Comparison of ENCODE assay signal across 17 cellular contexts in the genomic region with DNA sequence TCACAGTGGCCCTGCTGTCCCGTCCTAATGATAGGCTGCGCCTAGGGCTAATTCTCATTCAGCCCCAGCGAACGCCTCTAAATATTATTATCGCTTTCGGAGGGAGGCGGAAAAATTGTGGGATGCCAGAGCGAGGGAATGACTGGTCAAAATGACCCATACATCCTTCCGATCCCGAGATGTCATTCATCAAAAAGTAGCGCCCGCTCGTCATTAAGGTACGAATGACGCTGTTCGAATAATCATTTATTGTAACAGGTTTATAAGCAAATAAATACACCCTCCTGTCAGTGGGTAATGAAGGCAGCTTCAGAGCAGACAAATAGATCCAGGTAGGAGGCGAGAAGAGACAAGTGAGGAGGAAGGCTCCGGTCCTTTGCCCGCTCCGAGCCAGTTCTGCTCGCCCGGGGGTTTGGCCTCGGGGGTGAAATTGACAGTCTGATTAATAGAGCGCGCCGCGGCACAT. TPM values are rescaled to one million over a fixed set of nuclear protein-coding genes. Genes with fewer than 3 reads are reported as not detected.
DNase-seq lines count a peak whose midpoint lies in the region; ATAC-seq and TF ChIP-seq lines count a peak whose summit lies in the region.
"Had no signal": no experiment of that assay in that cellular context is flagged by ENCODE, and none has a peak within 500 bp of the region (broad histone marks: within the 10 kb centered on the region; RNA-seq: fewer than 3 reads in every experiment).

A gene (minus strand): TSS at position 167 of the 466 bp plus-strand sequence. CDS start 186 bp downstream, outside the sequence.

- H3K27me3 ChIP-seq in A673 (replicated peaks; ENCODE audit: insufficient read depth, low read depth, low read length, poor library complexity) (peaks cover 65% of the 10 kb centered on the region), Caco-2 (replicated peaks; ENCODE audit: control insufficient read depth, insufficient read depth, low read length) (peaks cover 21% of the 10 kb centered on the region)

- TF ChIP-seq CTCF in A673 (conservative IDR thresholded peaks at IDR 0.05; ENCODE audit: low read depth, low read length) (no peak), Caco-2 (IDR thresholded peaks at IDR 0.05; ENCODE audit: insufficient read depth in 1 of 2, low read depth in 1 of 2, low read length in 1 of 2, severe bottlenecking in 1 of 2, unreplicated experiment in 1 of 2) (no peak), natural killer cell (IDR thresholded peaks at IDR 0.05) (no peak)

- H3K4me3 Mint-ChIP-seq in Caco-2 (ENCODE audit: unreplicated experiment) (peak within 1 kb of the TSS; percentile 64), natural killer cell (peak within 1 kb of the TSS; percentile 63)
- H3K4me3 Mint-ChIP-seq in activated CD8-positive, alpha-beta T cell treated with anti-CD3 and anti-CD28 coated beads, Interleukin-2, amount 10 ng/mL, durations not matched to agents 7 days and 5 days = peak within 1 kb of the TSS; percentile 42
- H3K4me3 Mint-ChIP-seq: stimulated activated memory B cell treated with anti-CD40 and anti-IgM and Interleukin-4, amounts not matched to agents 10 μg/mL and 1 μg/mL and 100 μg/mL, for 72 hours had no signal

- intact Hi-C loops in A673 (cut with micrococcal nuclease; ENCODE audit: unreplicated experiment) = loop anchor here (2.0 to 5.0 kb wide), 3 partner anchors 82 to 972 kb away; a partner anchor contains a TSS
- intact Hi-C loops in Caco-2 (cut with micrococcal nuclease; ENCODE audit: unreplicated experiment) = loop anchor here (2.0 to 10.0 kb wide), 2 partner anchors 119 to 199 kb away; no protein-coding TSS in a partner anchor
- intact Hi-C loops in natural killer cell (cut with micrococcal nuclease) = loop anchor here (5.0 kb wide), 1 partner anchor 1752 kb away; a partner anchor contains a TSS

- H3K36me3 ChIP-seq in A673 (ENCODE audit: insufficient read depth, low read length, poor library complexity, severe bottlenecking) (no peaks in the 10 kb centered on the region), Caco-2 (ENCODE audit: control insufficient read depth, insufficient read depth, low read length) (no peaks in the 10 kb centered on the region)
- H3K36me3 ChIP-seq: ascending aorta, left ventricle myocardium inferior, pancreas had no signal

- H3K36me3 Mint-ChIP-seq in Caco-2 (ENCODE audit: insufficient read depth, unreplicated experiment) = peaks cover 5% of the 10 kb centered on the region
- H3K36me3 Mint-ChIP-seq in activated CD8-positive, alpha-beta T cell treated with anti-CD3 and anti-CD28 coated beads, Interleukin-2, amount 10 ng/mL, durations not matched to agents 7 days and 5 days (ENCODE audit: low read depth) = peaks cover 23% of the 10 kb centered on the region
- peaks cover 25% of the 10 kb centered on the region for H3K36me3 Mint-ChIP-seq in natural killer cell
- H3K36me3 Mint-ChIP-seq: stimulated activated memory B cell treated with anti-CD40 and anti-IgM and Interleukin-4, amounts not matched to agents 10 μg/mL and 1 μg/mL and 100 μg/mL, for 72 hours had no signal

- H3K4me3 ChIP-seq in A673 (ENCODE audit: low read depth, low read length, poor library complexity, severe bottlenecking) (peak within 1 kb of the TSS; percentile 45), Caco-2 (ENCODE audit: low read depth, low read length) (0 out of 2 replicates have a peak within 1 kb of the TSS, but pooled peaks have one; percentile 1)
- H3K4me3 ChIP-seq: ascending aorta, left ventricle myocardium inferior, pancreas had no signal

- no peaks in the 10 kb centered on the region for H3K9me3 ChIP-seq in A673 (ENCODE audit: low read depth, low read length, poor library complexity, severe bottlenecking)
- peaks cover 15% of the 10 kb centered on the region for H3K9me3 ChIP-seq in Caco-2
- H3K9me3 ChIP-seq: ascending aorta, pancreas had no signal

- H3K27me3 Mint-ChIP-seq in Caco-2 (ENCODE audit: insufficient read depth, unreplicated experiment) (peaks cover 58% of the 10 kb centered on the region), natural killer cell (ENCODE audit: low read depth in 2 of 2) (peaks cover 73 to 76% of the 10 kb centered on the region in 2 donors)
- H3K27me3 Mint-ChIP-seq in activated CD8-positive, alpha-beta T cell treated with anti-CD3 and anti-CD28 coated beads, Interleukin-2, amount 10 ng/mL, durations not matched to agents 7 days and 5 days (ENCODE audit: low read depth) = peaks cover 83% of the 10 kb centered on the region

- no peak for ATAC-seq in activated CD8-positive, alpha-beta T cell treated with anti-CD3 and anti-CD28 coated beads, Interleukin-2, amount 10 ng/mL, durations not matched to agents 7 days and 5 days
- ATAC-seq in natural killer cell (no peak), left lobe of liver (no peak), HG02973 (IDR thresholded peaks at IDR 0.05; ENCODE audit: unreplicated experiment) (no peak)
- ATAC-seq: pancreas; stimulated activated memory B cell treated with anti-CD40 and anti-IgM and Interleukin-4, amounts not matched to agents 10 μg/mL and 1 μg/mL and 100 μg/mL, for 72 hours had no signal

- DNase-seq in A673 (ENCODE audit: low spot score) (no peak), Caco-2 (no peak), natural killer cell (no peak), left lobe of liver (ENCODE audit: low spot score) (no peak), kidney tubule cell (ENCODE audit: low spot score) (no peak)
- DNase-seq in activated CD8-positive, alpha-beta T cell treated with anti-CD3 and anti-CD28 coated beads, Interleukin-2, amount 10 ng/mL, durations not matched to agents 7 days and 5 days = no peak
- DNase-seq in central memory CD4-positive, alpha-beta T cell = no peak
- DNase-seq: left ventricle myocardium inferior, NCI-H2171 treated with DMSO at 0.1 percent for 48 hours had no signal

- H3K4me1 ChIP-seq in A673 (ENCODE audit: insufficient read depth, low read length, poor library complexity, severe bottlenecking) (peaks cover 31% of the 10 kb centered on the region), Caco-2 (peaks cover 19% of the 10 kb centered on the region; the same call in 1 of the 2 replicates)
- H3K4me1 ChIP-seq: ascending aorta had no signal

- H3K4me1 Mint-ChIP-seq in Caco-2 (ENCODE audit: low read depth, unreplicated experiment) = peaks cover 19% of the 10 kb centered on the region
- H3K4me1 Mint-ChIP-seq in activated CD8-positive, alpha-beta T cell treated with anti-CD3 and anti-CD28 coated beads, Interleukin-2, amount 10 ng/mL, durations not matched to agents 7 days and 5 days (ENCODE audit: low read depth) = peaks cover 19% of the 10 kb centered on the region
- peaks cover 16 to 25% of the 10 kb centered on the region in 2 donors for H3K4me1 Mint-ChIP-seq in natural killer cell

- POLR2A ChIA-PET in A673 (lab: Charles Lee; ENCODE audit: low non-redundant PET) (no interaction called here), Caco-2 (lab: Charles Lee) (no interaction called here)
- POLR2A ChIA-PET in activated CD8-positive, alpha-beta T cell treated with anti-CD3 and anti-CD28 coated beads, Interleukin-2, amount 10 ng/mL, durations not matched to agents 7 days and 5 days (lab: Charles Lee) = no interaction called here

- no peak within 1 kb of the TSS for H3K27ac ChIP-seq in A673 (ENCODE audit: low read depth, low read length, poor library complexity, severe bottlenecking)
- H3K27ac ChIP-seq: ascending aorta, C4-2B, left ventricle myocardium inferior, pancreas had no signal

- CTCF ChIA-PET in A673 (lab: Charles Lee) (interaction anchor here (0.5 to 0.6 kb wide), 2 partner anchors 149 to 710 kb away, joined by 3 to 6 read pairs; no protein-coding TSS in a partner anchor), Caco-2 (lab: Charles Lee) (no interaction called here)
- CTCF ChIA-PET in activated CD8-positive, alpha-beta T cell treated with anti-CD3 and anti-CD28 coated beads, Interleukin-2, amount 10 ng/mL, durations not matched to agents 7 days and 5 days (lab: Charles Lee) = no interaction called here

- no TSS peak for BruUV-seq in A673 (replicated peaks; lab: Mats Ljungman, UMichigan)
- BruUV-seq in Caco-2 (replicated peaks; lab: Mats Ljungman, UMichigan) = no TSS peak

- H3K27ac Mint-ChIP-seq in Caco-2 (ENCODE audit: unreplicated experiment) = no peak within 1 kb of the TSS
- H3K27ac Mint-ChIP-seq in activated CD8-positive, alpha-beta T cell treated with anti-CD3 and anti-CD28 coated beads, Interleukin-2, amount 10 ng/mL, durations not matched to agents 7 days and 5 days = peak within 1 kb of the TSS; percentile 69
- peak within 1 kb of the TSS; percentile 22 to 78 for H3K27ac Mint-ChIP-seq in natural killer cell
- H3K27ac Mint-ChIP-seq: stimulated activated memory B cell treated with anti-CD40 and anti-IgM and Interleukin-4, amounts not matched to agents 10 μg/mL and 1 μg/mL and 100 μg/mL, for 72 hours had no signal

- H3K9me3 Mint-ChIP-seq in Caco-2 (ENCODE audit: unreplicated experiment) (no peaks in the 10 kb centered on the region), natural killer cell (peaks cover 5 to 8% of the 10 kb centered on the region in 2 donors)
- peaks cover 7% of the 10 kb centered on the region for H3K9me3 Mint-ChIP-seq in activated CD8-positive, alpha-beta T cell treated with anti-CD3 and anti-CD28 coated beads, Interleukin-2, amount 10 ng/mL, durations not matched to agents 7 days and 5 days (ENCODE audit: insufficient read depth)

RNA-seq across cellular contexts. Expression of the gene that starts here (rescaled TPM):
- total RNA-seq in A673 (2021) (0.41 and 0.70 TPM in 2 replicates), Caco-2 (2022) (0.07 TPM in 1 of 2 replicates, not detected in the other), natural killer cell (not detected), left lobe of liver (not detected)
- not detected for total RNA-seq in activated CD8-positive, alpha-beta T cell treated with anti-CD3 and anti-CD28 coated beads, Interleukin-2, amount 10 ng/mL, durations not matched to agents 7 days and 5 days
- total RNA-seq: ascending aorta; glomerular endothelial cell; left ventricle myocardium inferior; M059J; pancreas; T-helper 1 cell treated with Interleukin-12 subunit alpha and Interleukin-12 subunit beta and Interleukin-4 antibody, amounts not matched to agents 30 ng/mL and 1 ng/mL, for 36 hours had no signal
